ENCODE assay signal across 8 cellular contexts in genomic region chr4:170025523-170026252, GRCh38. TPM values are rescaled to one million over a fixed set of nuclear protein-coding genes. Genes with fewer than 3 reads are reported as not detected.
DNase-seq lines count a peak whose midpoint lies in the region; ATAC-seq, FAIRE-seq and TF ChIP-seq lines count a peak whose summit lies in the region.

No MANE protein-coding gene starts in this region.

- CTCF ChIA-PET in SK-N-SH (lab: Yijun Ruan, JAX), result interaction anchor here (0.6 to 4.3 kb wide), 9 partner anchors 11 to 413 kb away, joined by 3 to 34 read pairs (median 5); partner anchors contain the start of genes CLCN3 and NEK1

- H3F3A ChIP-seq in SK-N-SH (replicated peaks; ENCODE audit: insufficient read depth), result peaks cover 4% of the 10 kb centered on the region

- DNase-seq in SK-N-SH (peak; percentile 70), astrocyte (ENCODE audit: low read depth) (no peak), A172 (ENCODE audit: low spot score) (no peak)

- peak overlapping the region in 1 of 2 experiments; percentile 28; a peak in 1 of 4 replicates for H3K27ac ChIP-seq in SK-N-SH (ENCODE audit: low read depth in 2 of 2, low read length in 1 of 2)
- H3K27ac ChIP-seq in astrocyte (ENCODE audit: low read depth, low read length), result no peak overlapping the region
- H3K27ac ChIP-seq in iPS-20b (ENCODE audit: low read length), result no peak overlapping the region

- peaks cover 0 to 6% of the 10 kb centered on the region in 2 experiments for H3K36me3 ChIP-seq in SK-N-SH (replicated peaks in 1 of 2; ENCODE audit: control insufficient read depth in 1 of 2, insufficient read depth in 2 of 2, low read length in 1 of 2)
- no peaks in the 10 kb centered on the region for H3K36me3 ChIP-seq in astrocyte (ENCODE audit: insufficient read depth, low read length)
- no peaks in the 10 kb centered on the region for H3K36me3 ChIP-seq in iPS-20b (ENCODE audit: insufficient read depth, low read depth, low read length)
- no peaks in the 10 kb centered on the region for H3K36me3 ChIP-seq in skeletal muscle satellite cell (ENCODE audit: insufficient read depth, low read length)

- H3K9me3 ChIP-seq in SK-N-SH, result no peaks in the 10 kb centered on the region
- H3K9me3 ChIP-seq in astrocyte (ENCODE audit: insufficient read depth, low read depth, low read length), result no peaks in the 10 kb centered on the region
- H3K9me3 ChIP-seq in iPS-20b (ENCODE audit: insufficient read depth, low read depth, low read length), result no peaks in the 10 kb centered on the region
- no peaks in the 10 kb centered on the region for H3K9me3 ChIP-seq in skeletal muscle satellite cell (replicated peaks; ENCODE audit: low read length)

- H3K4me3 ChIP-seq in SK-N-SH (ENCODE audit: low read depth in 2 of 2, low read length in 1 of 2) (peak overlapping the region; percentile 87 to 98), astrocyte (ENCODE audit: insufficient read depth, low read depth, low read length) (peak overlapping the region; percentile 92), iPS-20b (ENCODE audit: low read length) (peak overlapping the region; percentile 67), skeletal muscle satellite cell (ENCODE audit: low read length) (peak overlapping the region; percentile 96)

- peak overlapping the region; percentile 69 for H3K27ac Mint-ChIP-seq in astrocyte (ENCODE audit: unreplicated experiment)

- peaks cover 0 to 3% of the 10 kb centered on the region in 2 experiments; a peak in 1 of 4 replicates for H3K4me1 ChIP-seq in SK-N-SH (ENCODE audit: control insufficient read depth in 1 of 2, insufficient read depth in 2 of 2, low read depth in 1 of 2, low read length in 1 of 2)
- H3K4me1 ChIP-seq in astrocyte (ENCODE audit: insufficient read depth, low read length), result peaks cover 5% of the 10 kb centered on the region
- 0 out of 2 replicates have a peak, but pooled peaks cover 2% of the 10 kb centered on the region for H3K4me1 ChIP-seq in iPS-20b (ENCODE audit: insufficient read depth, low read length)
- peaks cover 9% of the 10 kb centered on the region for H3K4me1 ChIP-seq in skeletal muscle satellite cell (ENCODE audit: control insufficient read depth, insufficient read depth, low read length)

- H3K4me3 Mint-ChIP-seq in astrocyte (ENCODE audit: unreplicated experiment), result peak overlapping the region; percentile 92

- H3K9me2 ChIP-seq in SK-N-SH, result no peaks in the 10 kb centered on the region

- no peaks in the 10 kb centered on the region for H3K9me3 Mint-ChIP-seq in astrocyte (ENCODE audit: unreplicated experiment)

- H3K4me1 Mint-ChIP-seq in astrocyte (ENCODE audit: low read depth, unreplicated experiment), result peaks cover 14% of the 10 kb centered on the region

- H2AFZ ChIP-seq in SK-N-SH (ENCODE audit: low read depth) (peak overlapping the region; percentile 66), astrocyte (ENCODE audit: low read depth, low read length) (peak overlapping the region; percentile 76)

- POLR2A ChIA-PET in SK-N-SH (lab: Yijun Ruan, JAX), result interaction anchor here (0.6 to 1.4 kb wide), 5 partner anchors 211 to 365 kb away, joined by 3 to 4 read pairs (median 3); partner anchors contain the start of gene HPF1

- H3K27me3 ChIP-seq in SK-N-SH (ENCODE audit: insufficient read depth) (no peaks in the 10 kb centered on the region), astrocyte (ENCODE audit: insufficient read depth, low read length) (no peaks in the 10 kb centered on the region), iPS-20b (ENCODE audit: insufficient read depth, low read length) (peaks cover 48% of the 10 kb centered on the region), skeletal muscle satellite cell (ENCODE audit: control insufficient read depth, insufficient read depth, low read length) (no peaks in the 10 kb centered on the region)

- peaks cover 12% of the 10 kb centered on the region for H3K36me3 Mint-ChIP-seq in astrocyte (ENCODE audit: low read depth, unreplicated experiment)

- peak; percentile 13 for FAIRE-seq in astrocyte (lab: Jason Lieb, UNC)

- TF ChIP-seq EP300 in SK-N-SH (IDR thresholded peaks at IDR 0.05; ENCODE audit: borderline replicate concordance in 1 of 2, low read depth in 1 of 2, low read length in 1 of 2), result no peak

- no peak for TF ChIP-seq RAD21 in SK-N-SH (IDR thresholded peaks at IDR 0.05; ENCODE audit: low read length)

- TF ChIP-seq CTCF in SK-N-SH (IDR thresholded peaks at IDR 0.05) (no peak), astrocyte (IDR thresholded peaks at IDR 0.05; ENCODE audit: insufficient read depth, low read depth, low read length) (no peak)

- peaks cover 11% of the 10 kb centered on the region for H3K27me3 Mint-ChIP-seq in astrocyte (ENCODE audit: low read depth, unreplicated experiment)

- H4K20me1 ChIP-seq in SK-N-SH (ENCODE audit: insufficient read depth), result no peaks in the 10 kb centered on the region
- H4K20me1 ChIP-seq in astrocyte (ENCODE audit: insufficient read depth, low read length), result no peaks in the 10 kb centered on the region

- H3K79me2 ChIP-seq in SK-N-SH (ENCODE audit: insufficient read depth) (peaks cover 59% of the 10 kb centered on the region), astrocyte (ENCODE audit: insufficient read depth, low read length) (peaks cover 2% of the 10 kb centered on the region)

- 27% methylated on average over 8 of the region's 74 CpGs for WGBS in SK-N-SH (ENCODE audit: low lambda C conversion rate)

- peak overlapping the region; percentile 92 for H3K4me2 ChIP-seq in SK-N-SH
- peak overlapping the region; percentile 98 for H3K4me2 ChIP-seq in astrocyte (ENCODE audit: low read length)
- peak overlapping the region; percentile 98 for H3K4me2 ChIP-seq in skeletal muscle satellite cell (ENCODE audit: low read length)

- ATAC-seq in SK-N-SH treated with all-trans-retinoic acid at 6 μM for 48 hours (no peak), GM19467 (IDR thresholded peaks at IDR 0.05; ENCODE audit: unreplicated experiment) (no peak), GM18502 (IDR thresholded peaks at IDR 0.05; ENCODE audit: poor library complexity, unreplicated experiment) (no peak)

- H3K9ac ChIP-seq in SK-N-SH (peak overlapping the region; percentile 76), astrocyte (ENCODE audit: low read length) (peak overlapping the region; percentile 92), iPS-20b (ENCODE audit: low read depth, low read length) (peak overlapping the region; percentile 40; the same call in 1 of the 2 replicates), skeletal muscle satellite cell (ENCODE audit: low read depth, low read length) (peak overlapping the region; percentile 94)

TF ChIP-seq in SK-N-SH, 30 proteins besides CTCF, POLR2A, EP300 and RAD21 (continues in another document):
- TF ChIP-seq SIN3A (IDR thresholded peaks at IDR 0.05; ENCODE audit: borderline replicate concordance, low read depth, low read length) (no peak), TAF1 (IDR thresholded peaks at IDR 0.05; ENCODE audit: borderline replicate concordance, low read depth, low read length) (0 out of 2 replicates have a peak, but pooled peaks have one; percentile 4), SMC3 (IDR thresholded peaks at IDR 0.05; ENCODE audit: low read depth, low read length) (no peak), NRF1 (IDR thresholded peaks at IDR 0.05; ENCODE audit: low read depth, low read length) (no peak), NFIC (IDR thresholded peaks at IDR 0.05; ENCODE audit: borderline replicate concordance) (no peak), MAX (IDR thresholded peaks at IDR 0.05; ENCODE audit: low read depth) (peak; percentile 61), FOXM1 (IDR thresholded peaks at IDR 0.05; ENCODE audit: low read depth) (no peak), YY1 (IDR thresholded peaks at IDR 0.05; ENCODE audit: low read depth) (no peak), MEF2A (IDR thresholded peaks at IDR 0.05; ENCODE audit: borderline replicate concordance, low read depth) (no peak)

TF ChIP-seq in SK-N-SH treated with all-trans-retinoic acid at 6 μM for 48 hours, 23 proteins besides CTCF, POLR2A, EP300 and RAD21 (continues in another document):
- TF ChIP-seq RARB (CRISPR knock-in tag; IDR thresholded peaks at IDR 0.05) (no peak), ZNF565 (CRISPR knock-in tag; conservative IDR thresholded peaks at IDR 0.05; ENCODE audit: low read depth) (no peak), ZNF70 (CRISPR knock-in tag; IDR thresholded peaks at IDR 0.05) (no peak), ARNTL (CRISPR knock-in tag; IDR thresholded peaks at IDR 0.05; ENCODE audit: borderline replicate concordance, low read depth) (no peak), ZC3H10 (CRISPR knock-in tag; IDR thresholded peaks at IDR 0.05) (no peak), TCF4 (CRISPR knock-in tag; IDR thresholded peaks at IDR 0.05; ENCODE audit: borderline replicate concordance) (no peak), TOX (CRISPR knock-in tag; IDR thresholded peaks at IDR 0.05; ENCODE audit: borderline replicate concordance) (no peak), ZNF8 (CRISPR knock-in tag; IDR thresholded peaks at IDR 0.05) (no peak), POU6F1 (CRISPR knock-in tag; IDR thresholded peaks at IDR 0.05; ENCODE audit: borderline replicate concordance, low read depth) (no peak), CREB5 (CRISPR knock-in tag; IDR thresholded peaks at IDR 0.05; ENCODE audit: low read depth) (no peak)

RNA-seq across cellular contexts. Expression of gene MFAP3L, which starts 0.5 kb away (rescaled TPM):
- 5.4 and 8.5 TPM in 2 replicates for polyA plus RNA-seq in SK-N-SH (2012; rRNA removed)
- 4.8 and 5.7 TPM in 2 replicates for polyA plus RNA-seq in SK-N-SH (2012; cell fraction: cytosol; rRNA removed)
- polyA plus RNA-seq in SK-N-SH (2012; cell fraction: nucleus; rRNA removed), result 8.9 and 9.4 TPM in 2 replicates
- 30.2 and 30.8 TPM in 2 replicates for total RNA-seq in astrocyte
- total RNA-seq in skeletal muscle satellite cell (2012; rRNA removed), result 2.8 and 5.5 TPM in 2 replicates
- total RNA-seq in A172 (2014; rRNA removed; shearing (Covaris generic)), result 4.1 and 4.3 TPM in 2 replicates

Comparison
In these comparisons a context has a peak if more than half of its experiments do, and no peak if none do; other contexts are left out.
1. H3K9ac ChIP-seq: peak in every context shown above with its lines; median percentile 94 in skeletal muscle satellite cell; 92 in astrocyte; 76 in SK-N-SH; 40 in iPS-20b.